ENCODE assay signal across 8 cellular contexts in genomic region chr5:132662925-132663770, GRCh38. TPM values are rescaled to one million over a fixed set of nuclear protein-coding genes. Genes with fewer than 3 reads are reported as not detected.
DNase-seq lines count a peak whose midpoint lies in the region; ATAC-seq, FAIRE-seq and TF ChIP-seq lines count a peak whose summit lies in the region.

No MANE protein-coding gene starts in this region.

- no peaks in the 10 kb centered on the region for H3K79me2 ChIP-seq in astrocyte (ENCODE audit: insufficient read depth, low read length)

- H3K27ac Mint-ChIP-seq in astrocyte (ENCODE audit: unreplicated experiment): peak overlapping the region; percentile 55

- H3K36me3 Mint-ChIP-seq in astrocyte (ENCODE audit: low read depth, unreplicated experiment): no peaks in the 10 kb centered on the region

- peaks cover 37% of the 10 kb centered on the region for H3K4me1 Mint-ChIP-seq in astrocyte (ENCODE audit: low read depth, unreplicated experiment)

- H3K4me3 Mint-ChIP-seq in astrocyte (ENCODE audit: unreplicated experiment): no peak overlapping the region

- H3K27ac ChIP-seq in astrocyte (ENCODE audit: low read depth, low read length): no peak overlapping the region

- peak; percentile 61 for TF ChIP-seq POLR2A in GM18526 (IDR thresholded peaks at IDR 0.05; ENCODE audit: extremely low read depth, insufficient read length)

- no peaks in the 10 kb centered on the region for H3K9me3 ChIP-seq in astrocyte (ENCODE audit: insufficient read depth, low read depth, low read length)

- no peak overlapping the region for H3K4me3 ChIP-seq in Jurkat, Clone E6-1 (ENCODE audit: low read length)
- H3K4me3 ChIP-seq in astrocyte (ENCODE audit: insufficient read depth, low read depth, low read length): no peak overlapping the region

- H3K4me2 ChIP-seq in astrocyte (ENCODE audit: low read length): no peak overlapping the region

- peak; percentile 46 for ATAC-seq in GM21786 (IDR thresholded peaks at IDR 0.05; ENCODE audit: unreplicated experiment)

- H3K9ac ChIP-seq in astrocyte (ENCODE audit: low read length): no peak overlapping the region

- no peaks in the 10 kb centered on the region for H3K36me3 ChIP-seq in astrocyte (ENCODE audit: insufficient read depth, low read length)

- no peaks in the 10 kb centered on the region for H3K9me3 Mint-ChIP-seq in astrocyte (ENCODE audit: unreplicated experiment)

- no peaks in the 10 kb centered on the region for H3K27me3 ChIP-seq in astrocyte (ENCODE audit: insufficient read depth, low read length)

- TF ChIP-seq CTCF in astrocyte (IDR thresholded peaks at IDR 0.05; ENCODE audit: insufficient read depth, low read depth, low read length): no peak

- no peaks in the 10 kb centered on the region for H4K20me1 ChIP-seq in astrocyte (ENCODE audit: insufficient read depth, low read length)

- H3K4me1 ChIP-seq in astrocyte (ENCODE audit: insufficient read depth, low read length): no peaks in the 10 kb centered on the region

- no peak for FAIRE-seq in astrocyte (lab: Jason Lieb, UNC)
- FAIRE-seq in RCC 7860 (lab: Jason Lieb, UNC): no peak

- H2AFZ ChIP-seq in astrocyte (ENCODE audit: low read depth, low read length): no peak overlapping the region

- peaks cover 12% of the 10 kb centered on the region for H3K27me3 Mint-ChIP-seq in astrocyte (ENCODE audit: low read depth, unreplicated experiment)

- DNase-seq in Jurkat, Clone E6-1 (ENCODE audit: low read depth, low spot score): peak; percentile 46
- no peak for DNase-seq in astrocyte (ENCODE audit: low read depth)
- no peak for DNase-seq in RCC 7860 (ENCODE audit: low spot score)
- no peak for DNase-seq in NCI-H1417 (lab: John Stamatoyannopoulos, UW)
- DNase-seq in NCI-H2227 (lab: John Stamatoyannopoulos, UW; ENCODE audit: unreplicated experiment): no peak
- no peak for DNase-seq in GOT3 (lab: John Stamatoyannopoulos, UW)

RNA-seq across cellular contexts. Expression of gene IL13, which starts 5.2 kb away (rescaled TPM):
- polyA plus RNA-seq in Jurkat, Clone E6-1 (2012; ENCODE audit: insufficient read depth, insufficient read length): not detected
- total RNA-seq in astrocyte: not detected in 2 replicates

RNA-seq across cellular contexts. Expression of gene IL4, which starts 10.6 kb away (rescaled TPM):
- polyA plus RNA-seq in Jurkat, Clone E6-1 (2012; ENCODE audit: insufficient read depth, insufficient read length): not detected
- total RNA-seq in astrocyte: not detected in 2 replicates
